In the genomic region with DNA sequence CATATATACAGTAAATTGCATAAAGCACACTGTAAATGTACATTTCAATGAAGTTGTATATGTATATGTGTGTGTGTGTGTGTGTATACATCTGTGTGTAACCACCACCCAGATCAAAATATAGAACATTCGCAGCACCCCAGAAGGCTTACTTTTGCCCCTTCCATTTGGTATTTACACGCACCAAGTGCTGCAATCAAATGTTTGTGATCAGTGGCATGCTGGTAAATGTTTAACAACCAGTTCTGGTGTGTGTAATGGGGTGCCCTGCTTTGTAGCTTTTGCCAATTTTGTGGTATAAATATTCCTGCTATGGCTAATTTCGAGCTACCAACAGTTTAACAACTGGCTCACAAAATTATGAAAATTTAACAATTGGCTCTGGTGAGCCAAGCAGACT, we compare ENCODE assay signal across 21 cellular contexts.
DNase-seq lines count a peak whose midpoint lies in the region; ATAC-seq, FAIRE-seq and TF ChIP-seq lines count a peak whose summit lies in the region.
"Had no signal": no experiment of that assay in that cellular context is flagged by ENCODE, and none has a peak within 500 bp of the region (broad histone marks: within the 10 kb centered on the region; RNA-seq: fewer than 3 reads in every experiment).

No MANE protein-coding gene starts in this region.

- H3K27ac ChIP-seq in GM23248, result peak overlapping the region; percentile 24; the same call in 1 of the 2 replicates
- peak overlapping the region; percentile 55 for H3K27ac ChIP-seq in astrocyte (ENCODE audit: low read depth, low read length)
- H3K27ac ChIP-seq in right lobe of liver, result peak overlapping the region; percentile 14 to 88 (median 86)
- H3K27ac ChIP-seq in rectal smooth muscle tissue (ENCODE audit: low read depth, low read length), result peak overlapping the region; percentile 78
- no peak overlapping the region for H3K27ac ChIP-seq in right atrium auricular region
- H3K27ac ChIP-seq in WERI-Rb-1, result no peak overlapping the region
- no peak overlapping the region for H3K27ac ChIP-seq in heart right ventricle
- H3K27ac ChIP-seq: C4-2B, psoas muscle, vagina had no signal

- H4K20me1 ChIP-seq in GM23248 (ENCODE audit: insufficient read depth) (no peaks in the 10 kb centered on the region), astrocyte (ENCODE audit: insufficient read depth, low read length) (no peaks in the 10 kb centered on the region)

- no peak for TF ChIP-seq POLR2A in right lobe of liver (IDR thresholded peaks at IDR 0.05)

- H3K4me1 ChIP-seq in GM23248 (ENCODE audit: insufficient read depth) (peaks cover 40% of the 10 kb centered on the region), astrocyte (ENCODE audit: insufficient read depth, low read length) (peaks cover 38% of the 10 kb centered on the region), right lobe of liver (peaks cover 0 to 22% (median 5%) of the 10 kb centered on the region in 4 donors), rectal smooth muscle tissue (ENCODE audit: control insufficient read depth, insufficient read depth, low read length) (peaks cover 20% of the 10 kb centered on the region), right atrium auricular region (no peaks in the 10 kb centered on the region), heart right ventricle (peaks cover 0 to 9% (median 0%) of the 10 kb centered on the region in 9 donors)
- H3K4me1 ChIP-seq: psoas muscle, vagina had no signal

- 90 to 92% methylated on average over 2 to 3 of the region's 3 CpGs for WGBS in GM23248 (ENCODE audit: low coverage in 1 of 2, low lambda C conversion rate in 2 of 2, missing lambda C conversion rate in 2 of 2), 2 experiments
- 20% methylated on average over 3 of the region's 3 CpGs for WGBS in right lobe of liver (ENCODE audit: insufficient coverage, low coverage, low lambda C conversion rate, missing lambda C conversion rate)
- WGBS in heart right ventricle, 2 donors, result 90 to 91% methylated on average over 3 of the region's 3 CpGs

- H3K4me2 ChIP-seq in GM23248 (ENCODE audit: unreplicated experiment), result peak overlapping the region; percentile 68
- peak overlapping the region; percentile 80 for H3K4me2 ChIP-seq in astrocyte (ENCODE audit: low read length)
- H3K4me2 ChIP-seq: GM23338 had no signal

- H3K4me3 ChIP-seq in GM23248 (no peak overlapping the region), astrocyte (ENCODE audit: insufficient read depth, low read depth, low read length) (no peak overlapping the region), right lobe of liver (no peak overlapping the region), rectal smooth muscle tissue (ENCODE audit: low read length) (no peak overlapping the region), right atrium auricular region (no peak overlapping the region), WERI-Rb-1 (ENCODE audit: low read depth, low read length) (no peak overlapping the region), heart right ventricle (no peak overlapping the region)
- H3K4me3 ChIP-seq: GM23338, psoas muscle, vagina had no signal

- H3K27ac Mint-ChIP-seq in astrocyte (ENCODE audit: unreplicated experiment) (no peak overlapping the region), T-helper 17 cell (no peak overlapping the region)
- H3K27ac Mint-ChIP-seq: activated CD4-positive, alpha-beta T cell treated with anti-CD3 and anti-CD28 coated beads, Interleukin-2, amount 10 ng/mL, durations not matched to agents 24 days and 14 days; activated naive CD8-positive, alpha-beta T cell treated with anti-CD3 and anti-CD28 coated beads, Interleukin-2, amount 50 U/mL, for 24 hours; GM23338; memory B cell; nephron progenitor cell had no signal

- H3K36me3 ChIP-seq in GM23248 (ENCODE audit: low read depth) (no peaks in the 10 kb centered on the region), astrocyte (ENCODE audit: insufficient read depth, low read length) (no peaks in the 10 kb centered on the region), right lobe of liver (no peaks in the 10 kb centered on the region), rectal smooth muscle tissue (ENCODE audit: control insufficient read depth, insufficient read depth, low read length) (no peaks in the 10 kb centered on the region), right atrium auricular region (no peaks in the 10 kb centered on the region), WERI-Rb-1 (peaks cover 3% of the 10 kb centered on the region; the same call in 1 of the 2 replicates), heart right ventricle (no peaks in the 10 kb centered on the region)
- H3K36me3 ChIP-seq: vagina had no signal

- H3K9me3 ChIP-seq in GM23248 (ENCODE audit: low read depth) (no peaks in the 10 kb centered on the region), astrocyte (ENCODE audit: insufficient read depth, low read depth, low read length) (no peaks in the 10 kb centered on the region), right lobe of liver (no peaks in the 10 kb centered on the region), T-helper 17 cell (ENCODE audit: control insufficient read depth, low read length, poor library complexity, severe bottlenecking) (no peaks in the 10 kb centered on the region), right atrium auricular region (peaks cover 0 to 11% of the 10 kb centered on the region in 2 donors), WERI-Rb-1 (ENCODE audit: severe bottlenecking) (no peaks in the 10 kb centered on the region), heart right ventricle (no peaks in the 10 kb centered on the region)
- H3K9me3 ChIP-seq: psoas muscle, vagina had no signal

- H3K27me3 Mint-ChIP-seq in astrocyte (ENCODE audit: low read depth, unreplicated experiment), result no peaks in the 10 kb centered on the region
- H3K27me3 Mint-ChIP-seq in T-helper 17 cell, result no peaks in the 10 kb centered on the region
- H3K27me3 Mint-ChIP-seq: memory B cell had no signal

- ATAC-seq in right lobe of liver, result peak; percentile 74 to 90 (median 79)
- no peak for ATAC-seq in T-helper 17 cell
- ATAC-seq in heart right ventricle, result no peak
- ATAC-seq: activated naive CD8-positive, alpha-beta T cell treated with anti-CD3 and anti-CD28 coated beads, Interleukin-2, amount 50 U/mL, for 24 hours; GM23338; psoas muscle had no signal

- H3K36me3 Mint-ChIP-seq in astrocyte (ENCODE audit: low read depth, unreplicated experiment) (peaks cover 2% of the 10 kb centered on the region), T-helper 17 cell (ENCODE audit: low read depth) (no peaks in the 10 kb centered on the region)
- H3K36me3 Mint-ChIP-seq: memory B cell had no signal

- intact Hi-C loops in right lobe of liver (cut with DNase I) (no loop called here), heart right ventricle (cut with DNase I) (no loop called here)

- TF ChIP-seq CTCF in astrocyte (IDR thresholded peaks at IDR 0.05; ENCODE audit: insufficient read depth, low read depth, low read length), result no peak
- TF ChIP-seq CTCF in right lobe of liver (IDR thresholded peaks at IDR 0.05), result no peak
- TF ChIP-seq CTCF in right atrium auricular region (IDR thresholded peaks at IDR 0.05), result no peak
- no peak for TF ChIP-seq CTCF in WERI-Rb-1 (IDR thresholded peaks at IDR 0.05; ENCODE audit: low read depth, low read length)
- TF ChIP-seq CTCF in heart right ventricle (IDR thresholded peaks at IDR 0.05), result no peak

- H3K9me3 Mint-ChIP-seq in astrocyte (ENCODE audit: unreplicated experiment), result no peaks in the 10 kb centered on the region
- H3K9me3 Mint-ChIP-seq: activated CD4-positive, alpha-beta T cell treated with anti-CD3 and anti-CD28 coated beads, Interleukin-2, amount 10 ng/mL, durations not matched to agents 24 days and 14 days; activated naive CD8-positive, alpha-beta T cell treated with anti-CD3 and anti-CD28 coated beads, Interleukin-2, amount 50 U/mL, for 24 hours; GM23338; memory B cell had no signal

- FAIRE-seq in astrocyte (lab: Jason Lieb, UNC), result no peak
- FAIRE-seq: kidney had no signal

- peaks cover 7% of the 10 kb centered on the region; the same call in 1 of the 2 replicates for H3F3A ChIP-seq in GM23248 (ENCODE audit: insufficient read depth)

- in situ Hi-C loops in GM23248 (cut with MboI), result no loop called here

- H3K27me3 ChIP-seq in GM23248 (replicated peaks; ENCODE audit: insufficient read depth), result no peaks in the 10 kb centered on the region
- H3K27me3 ChIP-seq in astrocyte (ENCODE audit: insufficient read depth, low read length), result no peaks in the 10 kb centered on the region
- H3K27me3 ChIP-seq in right lobe of liver, result no peaks in the 10 kb centered on the region
- peaks cover 2% of the 10 kb centered on the region for H3K27me3 ChIP-seq in rectal smooth muscle tissue (ENCODE audit: control insufficient read depth, insufficient read depth, low read length)
- H3K27me3 ChIP-seq in right atrium auricular region, result no peaks in the 10 kb centered on the region
- no peaks in the 10 kb centered on the region for H3K27me3 ChIP-seq in WERI-Rb-1 (ENCODE audit: insufficient read depth, low read depth, severe bottlenecking)
- H3K27me3 ChIP-seq in heart right ventricle, result peaks cover 0 to 45% (median 0%) of the 10 kb centered on the region in 7 donors
- H3K27me3 ChIP-seq: vagina had no signal

- DNase-seq in GM23248, result no peak
- no peak for DNase-seq in astrocyte (ENCODE audit: low read depth)
- DNase-seq in right lobe of liver, result peak in 1 of 3 donors; percentile 49
- no peak for DNase-seq in T-helper 17 cell
- DNase-seq in right atrium auricular region (ENCODE audit: low spot score), result no peak
- DNase-seq in WERI-Rb-1, result no peak
- no peak for DNase-seq in heart right ventricle
- DNase-seq: activated CD4-positive, alpha-beta T cell treated with anti-CD3 and anti-CD28 coated beads, Interleukin-2, amount 10 ng/mL, durations not matched to agents 24 days and 14 days; activated effector memory CD4-positive, alpha-beta T cell treated with Interleukin-2 at 50 U/mL for 16 hours; activated naive CD8-positive, alpha-beta T cell treated with anti-CD3 and anti-CD28 coated beads, Interleukin-2, amount 50 U/mL, for 24 hours; kidney; NCI-H146; NCI-H748 treated with DMSO at 0.1 percent for 48 hours; nephron progenitor cell; psoas muscle; SIG-M5 had no signal

- H3K9me2 ChIP-seq in GM23248 (ENCODE audit: insufficient read depth), result no peaks in the 10 kb centered on the region

- H3K4me3 Mint-ChIP-seq in astrocyte (ENCODE audit: unreplicated experiment), result no peak overlapping the region
- H3K4me3 Mint-ChIP-seq in T-helper 17 cell, result no peak overlapping the region
- H3K4me3 Mint-ChIP-seq: activated CD4-positive, alpha-beta T cell treated with anti-CD3 and anti-CD28 coated beads, Interleukin-2, amount 10 ng/mL, durations not matched to agents 24 days and 14 days; activated naive CD8-positive, alpha-beta T cell treated with anti-CD3 and anti-CD28 coated beads, Interleukin-2, amount 50 U/mL, for 24 hours; GM23338; memory B cell; nephron progenitor cell had no signal

- peaks cover 8% of the 10 kb centered on the region for H3K79me2 ChIP-seq in GM23248 (ENCODE audit: insufficient read depth)
- no peaks in the 10 kb centered on the region for H3K79me2 ChIP-seq in astrocyte (ENCODE audit: insufficient read depth, low read length)

- no peak overlapping the region for H2AFZ ChIP-seq in GM23248
- no peak overlapping the region for H2AFZ ChIP-seq in astrocyte (ENCODE audit: low read depth, low read length)
- H2AFZ ChIP-seq: GM23338 had no signal

- H3K4me1 Mint-ChIP-seq in astrocyte (ENCODE audit: low read depth, unreplicated experiment), result peaks cover 23% of the 10 kb centered on the region
- H3K4me1 Mint-ChIP-seq in T-helper 17 cell, result peaks cover 6% of the 10 kb centered on the region
- H3K4me1 Mint-ChIP-seq: memory B cell had no signal

- no peak overlapping the region for H3K9ac ChIP-seq in GM23248
- no peak overlapping the region for H3K9ac ChIP-seq in astrocyte (ENCODE audit: low read length)
- H3K9ac ChIP-seq in rectal smooth muscle tissue (ENCODE audit: low read length), result no peak overlapping the region

Comparison
In these comparisons a context has a peak if more than half of its experiments do, and no peak if none do; other contexts are left out.
1. H3K27ac ChIP-seq: peak in GM23248 (single experiment), astrocyte (single experiment), right lobe of liver (3 of 3) and rectal smooth muscle tissue (single experiment); none in right atrium auricular region (0 of 2), WERI-Rb-1 (single experiment) and heart right ventricle (0 of 10).
2. ATAC-seq: peak in right lobe of liver (4 of 4); none in T-helper 17 cell (single experiment) and heart right ventricle (0 of 8).